Comparison of ENCODE assay signal across 26 cellular contexts in the genomic region with DNA sequence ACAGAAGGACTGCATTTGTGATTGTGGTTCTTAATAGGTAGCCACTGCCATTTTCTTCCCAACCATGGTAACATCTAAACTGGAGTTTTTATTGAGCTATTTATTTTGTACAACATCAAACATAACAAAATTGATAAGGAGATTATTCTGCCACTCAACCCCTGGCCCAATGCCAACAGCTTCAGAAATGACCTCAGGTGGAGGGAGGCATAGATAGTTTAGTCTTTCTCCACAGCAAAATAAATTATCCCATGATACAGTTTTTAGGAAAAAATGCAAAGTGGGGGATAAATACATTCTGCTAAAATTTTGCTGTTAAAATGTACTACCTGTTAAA. TPM values are rescaled to one million over a fixed set of nuclear protein-coding genes. Genes with fewer than 3 reads are reported as not detected.
"Had no signal": no experiment of that assay in that cellular context is flagged by ENCODE, and none has a peak within 500 bp of the region (broad histone marks: within the 10 kb centered on the region; RNA-seq: fewer than 3 reads in every experiment).

No MANE protein-coding gene starts in this region.

- H3K9me3 ChIP-seq: breast epithelium, gastroesophageal sphincter, heart left ventricle, ovary, right lobe of liver, vagina had no signal

- H3K4me3 ChIP-seq: breast epithelium, gastroesophageal sphincter, heart left ventricle, neural progenitor cell, ovary, right lobe of liver, smooth muscle cell, vagina had no signal

- ATAC-seq: activated CD8-positive, alpha-beta T cell treated with anti-CD3 and anti-CD28 coated beads for 36 hours; activated naive CD8-positive, alpha-beta T cell treated with anti-CD3 and anti-CD28 coated beads, Interleukin-2, amount 50 U/mL, for 24 hours; activated T-cell treated with anti-CD3 and anti-CD28 coated beads, Interleukin-2, amount 50 U/mL, for 4 hours; esophagus mucosa; gastroesophageal sphincter; heart left ventricle; left ventricle myocardium superior; stimulated activated naive CD8-positive, alpha-beta T cell treated with anti-CD3 and anti-CD28 coated beads, Interleukin-15, amount 100 ng/mL, for 72 hours had no signal

- H3K27ac ChIP-seq: breast epithelium, gastroesophageal sphincter, heart left ventricle, neural progenitor cell, ovary, right lobe of liver, vagina had no signal

- H3K4me2 ChIP-seq: neural progenitor cell, smooth muscle cell had no signal

- H3K4me1 ChIP-seq: breast epithelium, gastroesophageal sphincter, neural progenitor cell, right lobe of liver, vagina had no signal

- H2AFZ ChIP-seq: neural progenitor cell had no signal

- H3K27me3 ChIP-seq: breast epithelium, gastroesophageal sphincter, heart left ventricle, neural progenitor cell, ovary, right lobe of liver, vagina had no signal

- H3K9ac ChIP-seq: neural progenitor cell had no signal

- H3K36me3 ChIP-seq: breast epithelium, gastroesophageal sphincter, heart left ventricle, neural progenitor cell, ovary, right lobe of liver, vagina had no signal

- DNase-seq: activated CD4-positive, alpha-beta T cell treated with anti-CD3 and anti-CD28 coated beads, Interleukin-2, amount 10 ng/mL, durations not matched to agents 24 days and 14 days; activated CD8-positive, alpha-beta T cell treated with anti-CD3 and anti-CD28 coated beads for 36 hours; activated naive CD4-positive, alpha-beta T cell treated with anti-CD3 and anti-CD28 coated beads, Interleukin-2, amount 10 ng/mL, durations not matched to agents 7 days and 5 days; activated naive CD8-positive, alpha-beta T cell treated with anti-CD3 and anti-CD28 coated beads, Interleukin-2, amount 50 U/mL, for 24 hours; activated T-cell treated with anti-CD3 and anti-CD28 coated beads, Interleukin-2, amount 50 U/mL, for 4 hours; aorta; cerebellar nuclear complex; cortex of kidney; heart left ventricle; left ventricle myocardium superior; naive B cell; ovary; stimulated activated CD4-positive, alpha-beta T cell treated with anti-CD3 and anti-CD28 coated beads, Interleukin-4, amount 100 ng/mL, for 1 hour; stimulated activated naive CD8-positive, alpha-beta T cell treated with anti-CD3 and anti-CD28 coated beads, Interleukin-15, amount 100 ng/mL, for 72 hours; T1000; trophoblast cell had no signal

RNA-seq across cellular contexts. Expression of gene LRRTM3, which starts 57.6 kb away (rescaled TPM):
- total RNA-seq: activated CD4-positive, alpha-beta T cell treated with anti-CD3 and anti-CD28 coated beads, Interleukin-2, amount 10 ng/mL, durations not matched to agents 24 days and 14 days; activated CD8-positive, alpha-beta T cell treated with anti-CD3 and anti-CD28 coated beads for 36 hours; activated T-cell treated with anti-CD3 and anti-CD28 coated beads, Interleukin-2, amount 50 U/mL, for 4 hours; breast epithelium; esophagus mucosa; heart left ventricle; kidney epithelial cell; left ventricle myocardium superior; mononuclear cell; pulmonary artery endothelial cell; right lobe of liver; smooth muscle cell had no signal
- polyA plus RNA-seq: aorta, heart left ventricle, smooth muscle cell had no signal
